10 cellular contexts compared by ENCODE assay signal in the genomic region with DNA sequence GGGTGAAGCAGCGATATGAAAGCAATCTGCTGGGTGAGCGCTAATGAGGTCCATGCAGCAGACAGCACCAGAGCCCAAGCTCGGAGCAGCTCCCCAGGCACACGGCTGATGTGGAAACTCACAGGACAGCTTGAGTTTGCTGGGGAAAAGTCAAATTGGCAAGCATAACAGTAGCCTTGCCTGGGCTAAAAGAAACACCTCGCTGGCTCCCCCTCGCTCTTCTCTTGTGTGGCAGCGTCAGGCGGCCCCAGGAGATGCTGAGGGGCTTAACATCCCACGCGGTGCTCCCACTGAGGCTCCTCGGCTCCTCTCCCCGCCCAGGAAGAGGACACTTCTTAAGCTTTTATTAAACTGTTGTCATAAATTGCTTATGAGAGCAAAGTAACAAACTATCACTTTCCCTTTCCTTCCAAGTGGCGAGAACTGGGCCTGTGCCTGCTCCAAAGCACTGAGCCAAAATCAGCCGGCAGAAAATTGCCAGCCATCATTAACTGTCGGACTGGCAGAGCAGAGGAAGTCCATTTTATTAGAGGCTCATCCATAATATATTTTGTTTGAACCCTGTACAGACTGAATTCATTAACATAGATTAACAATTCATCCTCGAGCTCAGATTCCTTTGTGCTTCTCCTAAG.
DNase-seq lines count a peak whose midpoint lies in the region; ATAC-seq, FAIRE-seq and TF ChIP-seq lines count a peak whose summit lies in the region.
"Had no signal": no experiment of that assay in that cellular context is flagged by ENCODE, and none has a peak within 500 bp of the region (broad histone marks: within the 10 kb centered on the region; RNA-seq: fewer than 3 reads in every experiment).

No MANE protein-coding gene starts in this region.

- peaks cover 37% of the 10 kb centered on the region for H3K4me1 Mint-ChIP-seq in chondrocyte (ENCODE audit: low read depth)

- no peak for ATAC-seq in HG03342 (IDR thresholded peaks at IDR 0.05; ENCODE audit: unreplicated experiment)
- ATAC-seq in GM21576 (IDR thresholded peaks at IDR 0.05; ENCODE audit: unreplicated experiment): no peak

- FAIRE-seq in keratinocyte (lab: Jason Lieb, UNC): no peak

- H3K36me3 Mint-ChIP-seq in chondrocyte (ENCODE audit: low read depth): peaks cover 10% of the 10 kb centered on the region

- no peaks in the 10 kb centered on the region for H3K9me1 ChIP-seq in keratinocyte (ENCODE audit: control insufficient read depth, extremely low read depth, insufficient read depth, low read length)

- H3K4me1 ChIP-seq in keratinocyte (ENCODE audit: control insufficient read depth, extremely low read depth, insufficient read depth, low read length) (peaks cover 5% of the 10 kb centered on the region), spleen (peaks cover 0 to 10% (median 0%) of the 10 kb centered on the region in 6 donors)

- H3K27me3 ChIP-seq in H7 (ENCODE audit: control insufficient read depth, insufficient read depth, low read length) (no peaks in the 10 kb centered on the region), keratinocyte (ENCODE audit: control insufficient read depth, extremely low read depth, insufficient read depth, low read length) (no peaks in the 10 kb centered on the region), spleen (replicated peaks in 1 of 7) (no peaks in the 10 kb centered on the region)

- no peak overlapping the region for H3K27ac ChIP-seq in keratinocyte (ENCODE audit: control insufficient read depth, insufficient read depth, low read length)
- peak overlapping the region in 7 of 8 donors; percentile 65 to 82 (median 75) for H3K27ac ChIP-seq in spleen

- no peak overlapping the region for H2AFZ ChIP-seq in keratinocyte (ENCODE audit: control insufficient read depth, low read length)

- no peak overlapping the region for H3K4me3 ChIP-seq in H7 (ENCODE audit: insufficient read depth, low read depth, low read length)
- H3K4me3 ChIP-seq in keratinocyte (ENCODE audit: control insufficient read depth in 2 of 3, extremely low read depth in 1 of 3, insufficient read depth in 2 of 3, low read depth in 1 of 3, low read length in 3 of 3): no peak overlapping the region
- H3K4me3 ChIP-seq in spleen: peak overlapping the region; percentile 1 to 53 (median 18)

- TF ChIP-seq POLR2A in spleen (IDR thresholded peaks at IDR 0.05): no peak

- intact Hi-C loops in spleen (cut with DNase I; ENCODE audit: low total_unique reads): no loop called here

- DNase-seq in H7 (peak; percentile 41), chondrocyte (ENCODE audit: low spot score) (no peak), keratinocyte (ENCODE audit: low read depth, low spot score) (no peak), spleen (no peak), ecto neural progenitor cell (ENCODE audit: low spot score) (no peak), NCI-H524 treated with DMSO at 0.1 percent for 48 hours (lab: John Stamatoyannopoulos, UW) (no peak)
- DNase-seq: NK-92 treated with Interleukin-12 subunit alpha and Interleukin-12 subunit beta, amount 100 ng/mL, for 24 hours; stimulated activated CD8-positive, alpha-beta memory T cell treated with anti-CD3 and anti-CD28 coated beads, Interleukin-4, amount 100 ng/mL, for 48 hours had no signal

- H3K79me2 ChIP-seq in keratinocyte (ENCODE audit: control insufficient read depth, insufficient read depth, low read length): peaks cover 15% of the 10 kb centered on the region

- H3K9me3 Mint-ChIP-seq in chondrocyte (ENCODE audit: low read depth): peaks cover 3% of the 10 kb centered on the region

- H3K9me3 ChIP-seq in keratinocyte (ENCODE audit: control insufficient read depth, low read depth, low read length): no peaks in the 10 kb centered on the region
- no peaks in the 10 kb centered on the region for H3K9me3 ChIP-seq in spleen

- H4K20me1 ChIP-seq in keratinocyte (ENCODE audit: control insufficient read depth, extremely low read depth, insufficient read depth, low read length): no peaks in the 10 kb centered on the region

- dilution Hi-C loops in keratinocyte (cut with MboI; ENCODE audit: extremely low pct_ligation_motif_present, low sequenced_read_pairs): no loop called here

- peak overlapping the region; percentile 23 for H3K4me2 ChIP-seq in keratinocyte (ENCODE audit: control insufficient read depth, extremely low read depth, insufficient read depth, low read depth, low read length)

- 61 to 76% (median 70%) methylated on average over 13 to 16 of the region's 16 CpGs for WGBS in spleen, 5 donors

- H3K9ac ChIP-seq in keratinocyte (ENCODE audit: control insufficient read depth, extremely low read depth, insufficient read depth, low read length): no peak overlapping the region

- TF ChIP-seq CTCF in chondrocyte (IDR thresholded peaks at IDR 0.05) (no peak), keratinocyte (optimal IDR thresholded peaks at IDR 0.05 in 1 of 3, IDR thresholded peaks at IDR 0.05 in 1 of 3, conservative IDR thresholded peaks at IDR 0.05 in 1 of 3; ENCODE audit: extremely low read depth in 1 of 3, insufficient read depth in 2 of 3, low read length in 3 of 3) (no peak), spleen (IDR thresholded peaks at IDR 0.05 in 8 of 11, conservative IDR thresholded peaks at IDR 0.05 in 3 of 11) (no peak)

- no peaks in the 10 kb centered on the region for H3K27me3 Mint-ChIP-seq in chondrocyte (ENCODE audit: low read depth)

- H3K36me3 ChIP-seq in H7 (replicated peaks; ENCODE audit: control insufficient read depth, insufficient read depth, low read length) (no peaks in the 10 kb centered on the region), keratinocyte (ENCODE audit: control insufficient read depth in 2 of 2, extremely low read depth in 1 of 2, insufficient read depth in 2 of 2, low read length in 2 of 2) (no peaks in the 10 kb centered on the region), spleen (no peaks in the 10 kb centered on the region)

- peak overlapping the region; percentile 28 for H3K4me3 Mint-ChIP-seq in chondrocyte (ENCODE audit: unreplicated experiment)

- H3K27ac Mint-ChIP-seq in chondrocyte (ENCODE audit: unreplicated experiment): peak overlapping the region; percentile 83

Comparison
In these comparisons a context has a peak if more than half of its experiments do, and no peak if none do; other contexts are left out.
1. H3K4me3 ChIP-seq: peak in spleen (8 of 8); none in H7 (single experiment) and keratinocyte (0 of 3).